Comparison of ENCODE assay signal across 10 cellular contexts in the genomic region with DNA sequence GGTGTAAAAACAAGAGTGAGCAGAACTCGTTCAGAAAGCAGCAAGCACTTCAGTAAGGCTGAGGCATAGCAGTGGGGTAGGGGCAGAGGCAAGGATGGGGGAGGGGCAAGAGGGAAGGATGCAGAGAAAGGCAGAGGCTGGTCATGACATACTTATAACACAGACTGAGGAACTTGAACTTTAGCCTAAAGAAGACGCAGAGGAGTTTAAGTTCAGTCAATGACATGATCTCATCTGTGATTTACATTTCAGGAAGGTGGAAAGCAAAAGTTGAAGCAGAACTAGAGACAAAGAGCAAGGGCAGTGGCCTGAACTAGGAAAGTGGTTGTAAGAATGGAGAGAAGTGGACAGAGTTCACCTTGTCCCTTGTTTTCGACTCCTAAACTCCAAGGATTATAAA. TPM values are rescaled to one million over a fixed set of nuclear protein-coding genes. Genes with fewer than 3 reads are reported as not detected.
DNase-seq lines count a peak whose midpoint lies in the region; ATAC-seq, FAIRE-seq and TF ChIP-seq lines count a peak whose summit lies in the region.
"Had no signal": no experiment of that assay in that cellular context is flagged by ENCODE, and none has a peak within 500 bp of the region (broad histone marks: within the 10 kb centered on the region; RNA-seq: fewer than 3 reads in every experiment).

No MANE protein-coding gene starts in this region.

- WGBS in small intestine, 3 donors = 38 to 42% (median 42%) methylated on average over 3 of the region's 3 CpGs
- 46 to 53% (median 52%) methylated on average over 3 of the region's 3 CpGs for WGBS in psoas muscle, 3 donors

- intact Hi-C loops in psoas muscle (cut with DNase I) = no loop called here

- H3K4me1 ChIP-seq in small intestine (ENCODE audit: control insufficient read depth in 2 of 2, insufficient read depth in 1 of 2, low read depth in 1 of 2, low read length in 1 of 2) (peaks cover 4 to 13% of the 10 kb centered on the region in 2 donors), psoas muscle (no peaks in the 10 kb centered on the region)

- no peaks in the 10 kb centered on the region for H3K9me3 ChIP-seq in small intestine (ENCODE audit: control insufficient read depth, low read depth)
- no peaks in the 10 kb centered on the region for H3K9me3 ChIP-seq in psoas muscle

- H3K27me3 ChIP-seq in small intestine (ENCODE audit: control insufficient read depth in 2 of 2, insufficient read depth in 2 of 2, low read length in 2 of 2) = no peaks in the 10 kb centered on the region
- peaks cover 0 to 2% (median 0%) of the 10 kb centered on the region in 3 donors for H3K27me3 ChIP-seq in psoas muscle (ENCODE audit: insufficient read depth in 3 of 3, low read length in 2 of 3)

- no peak overlapping the region for H3K4me3 ChIP-seq in small intestine (ENCODE audit: low read depth in 1 of 2, low read length in 2 of 2)
- no peak overlapping the region for H3K4me3 ChIP-seq in psoas muscle

- H3K27ac ChIP-seq in small intestine (ENCODE audit: low read depth in 1 of 2, low read length in 1 of 2) (peak overlapping the region; percentile 42 to 43), psoas muscle (no peak overlapping the region)

- H3K36me3 ChIP-seq in small intestine (ENCODE audit: control insufficient read depth in 2 of 2, insufficient read depth in 2 of 2, low read length in 2 of 2) (peaks cover 0 to 3% of the 10 kb centered on the region in 2 donors), psoas muscle (ENCODE audit: insufficient read depth in 1 of 2, low read depth in 1 of 2) (no peaks in the 10 kb centered on the region)

- FAIRE-seq in small intestine (lab: Jason Lieb, UNC) = no peak
- FAIRE-seq: islet of Langerhans had no signal

- ATAC-seq in GM19023 (IDR thresholded peaks at IDR 0.05; ENCODE audit: unreplicated experiment) (peak; percentile 47), HG02943 (IDR thresholded peaks at IDR 0.05; ENCODE audit: low read depth, unreplicated experiment) (peak; percentile 37), psoas muscle (no peak)

- no peak for TF ChIP-seq CTCF in psoas muscle (IDR thresholded peaks at IDR 0.05)

- DNase-seq in UCSD-AML1 (lab: John Stamatoyannopoulos, UW; ENCODE audit: unreplicated experiment) = peak; percentile 16
- peak; percentile 53 for DNase-seq in small intestine
- DNase-seq in psoas muscle = no peak
- DNase-seq in stimulated activated CD8-positive, alpha-beta memory T cell treated with anti-CD3 and anti-CD28 coated beads, Interleukin-4, amount 100 ng/mL, for 48 hours = no peak
- DNase-seq in HT-29 (ENCODE audit: low spot score) = no peak
- DNase-seq: central memory CD4-positive, alpha-beta T cell; NCI-H82 had no signal

RNA-seq across cellular contexts. Expression of a gene that starts 15.8 kb away (rescaled TPM):
- 1 to 10 TPM; 3.5 to 8.7 (median 5.9) TPM for polyA plus RNA-seq in small intestine
- total RNA-seq in psoas muscle = under 1 TPM in 1 of 4 donors, not detected in 3; 0.04 TPM
- under 1 TPM in 1 of 3 donors, not detected in 2; under 0.01 TPM for polyA plus RNA-seq in psoas muscle
- total RNA-seq in HT-29 (2014; rRNA removed; shearing (Covaris generic)) = 9.9 and 12.5 TPM in 2 replicates

Comparison
In these comparisons a context has a peak if more than half of its experiments do, and no peak if none do; other contexts are left out.
1. ATAC-seq: peak in GM19023 (single experiment) and HG02943 (single experiment); none in psoas muscle (0 of 4).
2. DNase-seq: peak in UCSD-AML1 (single experiment) and small intestine (single experiment); none in psoas muscle (0 of 2), stimulated activated CD8-positive, alpha-beta memory T cell treated with anti-CD3 and anti-CD28 coated beads, Interleukin-4, amount 100 ng/mL, for 48 hours (single experiment) and HT-29 (single experiment).